8 cellular contexts compared by ENCODE assay signal in genomic region chr5:180860273-180860886, GRCh38. TPM values are rescaled to one million over a fixed set of nuclear protein-coding genes. Genes with fewer than 3 reads are reported as not detected.
A peak's percentile ranks its signal among the peaks of the same experiment; 100 is the strongest.
DNase-seq lines count a peak whose midpoint lies in the region; ATAC-seq and TF ChIP-seq lines count a peak whose summit lies in the region.

No MANE protein-coding gene starts in this region.

- intact Hi-C loops in MCF 10A (cut with micrococcal nuclease) (loop anchor here (1.0 to 10.0 kb wide), 4 partner anchors 29 to 324 kb away; no protein-coding TSS in a partner anchor), left colon (cut with DNase I, micrococcal nuclease) (no loop called here)

- H3K9me3 ChIP-seq in SJSA1 (replicated peaks), result no peaks in the 10 kb centered on the region

- peaks cover 7% of the 10 kb centered on the region for H3K4me1 ChIP-seq in SJSA1 (replicated peaks)

- DNase-seq in NCI-H1092 treated with DMSO at 0.1 percent for 48 hours (lab: John Stamatoyannopoulos, UW), result peak; percentile 52
- no peak for DNase-seq in NCI-H1092 (lab: John Stamatoyannopoulos, UW)
- DNase-seq in HuH-7 (ENCODE audit: low spot score), result peak; percentile 56
- DNase-seq in SJSA1 (ENCODE audit: low read depth in 1 of 2, low spot score in 2 of 2), result no peak
- DNase-seq in MCF 10A (ENCODE audit: unreplicated experiment), result peak; percentile 74
- peak; percentile 44 to 54 for DNase-seq in left colon
- DNase-seq in stimulated activated CD8-positive, alpha-beta memory T cell treated with anti-CD3 and anti-CD28 coated beads, Interleukin-12 subunit alpha, Interleukin-12 subunit beta, amount 100 ng/mL, for 24 hours (ENCODE audit: extremely low read depth), result peak; percentile 10

- peaks cover 36% of the 10 kb centered on the region for H3K36me3 Mint-ChIP-seq in MCF 10A (ENCODE audit: insufficient read depth, unreplicated experiment)

- POLR2A ChIA-PET in MCF 10A (lab: Yijun Ruan, JAX), result interaction anchor here (0.5 to 5.0 kb wide), 23 partner anchors 8 to 401 kb away, joined by 3 to 67 read pairs (median 4); partner anchors contain the start of genes MGAT1, RACK1, TRIM41 and TRIM52

- H3K27ac ChIP-seq in SJSA1, result peak overlapping the region; percentile 66

- H3K27me3 ChIP-seq in SJSA1 (replicated peaks), result no peaks in the 10 kb centered on the region

- BruUV-seq in MCF 10A (replicated peaks; lab: Mats Ljungman, UMichigan), result TSS peak; percentile 44

- H3K27me3 Mint-ChIP-seq in MCF 10A (ENCODE audit: insufficient read depth, unreplicated experiment), result no peaks in the 10 kb centered on the region

- peaks cover 16% of the 10 kb centered on the region for H3K4me1 Mint-ChIP-seq in MCF 10A (ENCODE audit: insufficient read depth, unreplicated experiment)

- CTCF ChIA-PET in MCF 10A (lab: Yijun Ruan, JAX), result interaction anchor here (0.6 to 1.3 kb wide), 9 partner anchors 10 to 384 kb away, joined by 3 to 4 read pairs (median 3); partner anchors contain the start of gene RACK1

- peak overlapping the region; percentile 68 for H3K4me3 ChIP-seq in SJSA1

- peaks cover 4% of the 10 kb centered on the region for H3K9me3 Mint-ChIP-seq in MCF 10A (ENCODE audit: unreplicated experiment)

- H3K4me3 Mint-ChIP-seq in MCF 10A (ENCODE audit: unreplicated experiment), result peak overlapping the region; percentile 84

- peaks cover 11% of the 10 kb centered on the region for H3K36me3 ChIP-seq in SJSA1

- peak; percentile 37 for TF ChIP-seq CTCF in MCF 10A (IDR thresholded peaks at IDR 0.05; ENCODE audit: unreplicated experiment)

- peak; percentile 56 for ATAC-seq in GM21576 (IDR thresholded peaks at IDR 0.05; ENCODE audit: unreplicated experiment)
- peak; percentile 55 for ATAC-seq in left colon

- peak overlapping the region; percentile 89 for H3K27ac Mint-ChIP-seq in MCF 10A (ENCODE audit: low read depth, unreplicated experiment)

RNA-seq across cellular contexts. Expression of gene ZFP62, which starts 0.7 kb away (rescaled TPM):
- total RNA-seq in SJSA1 (2014; rRNA removed; shearing (Covaris generic)), result 14.3 and 19.8 TPM in 2 replicates
- 31.2 and 36.9 TPM in 2 replicates for total RNA-seq in MCF 10A (2022)
- 10 to 100 TPM; 32.0 to 35.8 TPM for total RNA-seq in left colon

RNA-seq across cellular contexts. Expression of gene BTNL8, which starts 38.6 kb away (rescaled TPM):
- not detected in 2 replicates for total RNA-seq in SJSA1 (2014; rRNA removed; shearing (Covaris generic))
- total RNA-seq in MCF 10A (2022) (not detected in 2 replicates), left colon (100 to 1,000 TPM in 1 of 2 donors, 10 to 100 TPM in 1; 33.0 to 134 TPM)

RNA-seq across cellular contexts. Expression of gene MGAT1, which starts 57.8 kb away (rescaled TPM):
- total RNA-seq in SJSA1 (2014; rRNA removed; shearing (Covaris generic)), result 123 and 135 TPM in 2 replicates
- 135 and 150 TPM in 2 replicates for total RNA-seq in MCF 10A (2022)
- total RNA-seq in left colon, result 100 to 1,000 TPM in 1 of 2 donors, 10 to 100 TPM in 1; 85.6 to 101 TPM

Comparison
In these comparisons a context has a peak if more than half of its experiments do, and no peak if none do; other contexts are left out.
1. DNase-seq: peak in NCI-H1092 treated with DMSO at 0.1 percent for 48 hours (single experiment), HuH-7 (single experiment), MCF 10A (single experiment), left colon (2 of 2) and stimulated activated CD8-positive, alpha-beta memory T cell treated with anti-CD3 and anti-CD28 coated beads, Interleukin-12 subunit alpha, Interleukin-12 subunit beta, amount 100 ng/mL, for 24 hours (single experiment); none in NCI-H1092 (single experiment) and SJSA1 (0 of 2).
2. RNA of gene BTNL8, which starts 38.6 kb away (total RNA-seq): 33.0 to 134 TPM in left colon; not detected in MCF 10A and not detected in SJSA1; every median in the first group is over 10 times any median in the second.